Comparison of ENCODE assay signal across 11 cellular contexts in the genomic region with DNA sequence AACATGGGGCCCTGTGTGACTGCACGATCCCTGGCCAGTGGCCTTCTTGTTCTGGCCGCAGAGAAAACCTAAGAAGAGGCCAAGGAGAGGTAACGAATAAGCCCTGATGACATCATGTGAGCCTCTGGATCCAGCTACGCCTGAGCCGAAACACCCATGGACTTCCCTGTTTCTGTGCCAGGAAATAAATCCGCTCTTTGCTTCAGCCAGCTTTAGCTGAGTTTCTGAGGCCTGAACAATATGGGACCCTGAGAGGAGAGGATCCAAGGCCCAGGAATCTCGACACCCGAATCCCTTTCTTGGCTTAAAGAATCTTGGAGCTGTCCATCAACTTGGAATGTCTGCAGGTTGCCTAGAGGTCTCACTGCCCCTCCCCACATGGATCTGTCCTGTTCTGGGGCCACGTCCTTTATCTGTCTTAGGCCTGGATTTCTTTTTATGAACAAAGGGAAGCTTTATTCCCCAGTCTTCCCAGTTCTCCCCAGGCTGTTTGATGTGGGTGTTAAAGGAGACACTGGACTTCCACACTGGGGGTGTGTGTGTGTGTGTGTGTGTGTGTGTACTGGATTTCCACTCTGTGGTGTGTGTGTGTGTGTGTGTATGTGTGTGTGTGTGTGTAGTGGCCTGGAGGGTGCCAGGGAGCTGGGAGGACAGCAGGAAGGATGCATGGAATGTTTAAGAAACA. TPM values are rescaled to one million over a fixed set of nuclear protein-coding genes. Genes with fewer than 3 reads are reported as not detected.
DNase-seq lines count a peak whose midpoint lies in the region; ATAC-seq and TF ChIP-seq lines count a peak whose summit lies in the region.
"Had no signal": no experiment of that assay in that cellular context is flagged by ENCODE, and none has a peak within 500 bp of the region (broad histone marks: within the 10 kb centered on the region; RNA-seq: fewer than 3 reads in every experiment).

No MANE protein-coding gene starts in this region.

- BruUV-seq in Caco-2 (replicated peaks; lab: Mats Ljungman, UMichigan): no TSS peak

- CTCF ChIA-PET in Caco-2 (lab: Charles Lee): interaction anchor here (0.9 to 1.2 kb wide), 2 partner anchors 10 to 136 kb away, joined by 4 to 5 read pairs; partner anchors contain the start of gene SH3GLB2
- CTCF ChIA-PET in activated CD4-positive, alpha-beta T cell treated with anti-CD3 and anti-CD28 coated beads, Interleukin-2, amount 10 ng/mL, durations not matched to agents 7 days and 5 days (lab: Charles Lee): interaction anchor here (1.2 to 3.5 kb wide), 4 partner anchors 10 to 25 kb away, joined by 3 to 26 read pairs (median 8); no protein-coding TSS in a partner anchor

- H4K20me1 ChIP-seq in Karpas-422 (ENCODE audit: insufficient read depth, low read depth, low read length): no peaks in the 10 kb centered on the region

- intact Hi-C loops in Caco-2 (cut with micrococcal nuclease; ENCODE audit: unreplicated experiment): no loop called here
- intact Hi-C loops in left ventricle myocardium inferior (cut with micrococcal nuclease): no loop called here
- intact Hi-C loops in psoas muscle (cut with DNase I): no loop called here

- H3K27me3 ChIP-seq in Caco-2 (replicated peaks; ENCODE audit: control insufficient read depth, insufficient read depth, low read length) (no peaks in the 10 kb centered on the region), left ventricle myocardium inferior (ENCODE audit: low read depth) (no peaks in the 10 kb centered on the region), psoas muscle (ENCODE audit: insufficient read depth in 3 of 3, low read length in 2 of 3) (no peaks in the 10 kb centered on the region), Karpas-422 (ENCODE audit: low read length) (no peaks in the 10 kb centered on the region)

- no peak overlapping the region for H3K4me2 ChIP-seq in Karpas-422 (ENCODE audit: low read depth, low read length, poor library complexity, severe bottlenecking)

- no peak overlapping the region for H3K4me3 Mint-ChIP-seq in Caco-2 (ENCODE audit: unreplicated experiment)
- H3K4me3 Mint-ChIP-seq in activated CD4-positive, alpha-beta T cell treated with anti-CD3 and anti-CD28 coated beads, Interleukin-2, amount 10 ng/mL, durations not matched to agents 7 days and 5 days: no peak overlapping the region
- H3K4me3 Mint-ChIP-seq in activated T-cell treated with anti-CD3 and anti-CD28 coated beads, Interleukin-2, amount 50 U/mL, for 24 hours: no peak overlapping the region

- H3K27ac ChIP-seq in left ventricle myocardium inferior (replicated peaks) (peak overlapping the region; percentile 60), psoas muscle (peak overlapping the region; percentile 36), Karpas-422 (ENCODE audit: low read length) (no peak overlapping the region)

- no peak overlapping the region for H3K9ac ChIP-seq in Karpas-422 (ENCODE audit: low read length)

- H3K36me3 ChIP-seq in Caco-2 (ENCODE audit: control insufficient read depth, insufficient read depth, low read length) (no peaks in the 10 kb centered on the region), left ventricle myocardium inferior (no peaks in the 10 kb centered on the region), psoas muscle (ENCODE audit: insufficient read depth in 1 of 2, low read depth in 1 of 2) (no peaks in the 10 kb centered on the region), Karpas-422 (ENCODE audit: insufficient read depth, low read length) (no peaks in the 10 kb centered on the region; the same call in 1 of the 2 replicates)

- ATAC-seq in psoas muscle: peak; percentile 25 to 66 (median 43)

- no peak overlapping the region for H3K4me3 ChIP-seq in Caco-2 (ENCODE audit: low read depth, low read length)
- no peak overlapping the region for H3K4me3 ChIP-seq in left ventricle myocardium inferior
- H3K4me3 ChIP-seq in psoas muscle: no peak overlapping the region
- no peak overlapping the region for H3K4me3 ChIP-seq in Karpas-422 (ENCODE audit: low read length)

- H3K4me1 ChIP-seq in Caco-2: peaks cover 18% of the 10 kb centered on the region
- peaks cover 23% of the 10 kb centered on the region for H3K4me1 ChIP-seq in left ventricle myocardium inferior
- H3K4me1 ChIP-seq in psoas muscle: peaks cover 25% of the 10 kb centered on the region
- H3K4me1 ChIP-seq in Karpas-422 (ENCODE audit: low read length): peaks cover 3% of the 10 kb centered on the region

- no peaks in the 10 kb centered on the region for H3K79me2 ChIP-seq in Karpas-422 (ENCODE audit: low read length)

- no peak for DNase-seq in Caco-2
- peak; percentile 58 for DNase-seq in astrocyte of the hippocampus (ENCODE audit: low read depth, low spot score)
- no peak for DNase-seq in left ventricle myocardium inferior
- peak in 1 of 2 donors; percentile 49 for DNase-seq in psoas muscle
- no peak for DNase-seq in activated CD4-positive, alpha-beta T cell treated with anti-CD3 and anti-CD28 coated beads, Interleukin-2, amount 10 ng/mL, durations not matched to agents 7 days and 5 days
- no peak for DNase-seq in NAMALWA (ENCODE audit: low spot score)
- no peak for DNase-seq in activated T-cell treated with anti-CD3 and anti-CD28 coated beads, Interleukin-2, amount 50 U/mL, for 24 hours
- DNase-seq in Karpas-422: no peak
- DNase-seq: NCI-H748 treated with DMSO at 0.1 percent for 48 hours; stimulated activated naive CD4-positive, alpha-beta T cell treated with Interleukin-2 at 50 U/mL for 16 hours had no signal

- peaks cover 32% of the 10 kb centered on the region for H3K4me1 Mint-ChIP-seq in Caco-2 (ENCODE audit: low read depth, unreplicated experiment)
- peaks cover 25% of the 10 kb centered on the region for H3K4me1 Mint-ChIP-seq in activated CD4-positive, alpha-beta T cell treated with anti-CD3 and anti-CD28 coated beads, Interleukin-2, amount 10 ng/mL, durations not matched to agents 7 days and 5 days
- H3K4me1 Mint-ChIP-seq in activated T-cell treated with anti-CD3 and anti-CD28 coated beads, Interleukin-2, amount 50 U/mL, for 24 hours (ENCODE audit: low read depth): peaks cover 15% of the 10 kb centered on the region

- TF ChIP-seq CTCF in Caco-2 (IDR thresholded peaks at IDR 0.05; ENCODE audit: insufficient read depth in 1 of 2, low read depth in 1 of 2, low read length in 1 of 2, severe bottlenecking in 1 of 2, unreplicated experiment in 1 of 2) (no peak), left ventricle myocardium inferior (IDR thresholded peaks at IDR 0.05; ENCODE audit: borderline replicate concordance) (no peak), psoas muscle (IDR thresholded peaks at IDR 0.05) (no peak)

- no peaks in the 10 kb centered on the region for H3K36me3 Mint-ChIP-seq in Caco-2 (ENCODE audit: insufficient read depth, unreplicated experiment)
- no peaks in the 10 kb centered on the region for H3K36me3 Mint-ChIP-seq in activated CD4-positive, alpha-beta T cell treated with anti-CD3 and anti-CD28 coated beads, Interleukin-2, amount 10 ng/mL, durations not matched to agents 7 days and 5 days (ENCODE audit: low read depth)
- no peaks in the 10 kb centered on the region for H3K36me3 Mint-ChIP-seq in activated T-cell treated with anti-CD3 and anti-CD28 coated beads, Interleukin-2, amount 50 U/mL, for 24 hours (ENCODE audit: low read depth)

- 25 to 39% (median 26%) methylated on average over 9 of the region's 9 CpGs for WGBS in psoas muscle, 3 donors

- peaks cover 10% of the 10 kb centered on the region for H3K9me3 Mint-ChIP-seq in Caco-2 (ENCODE audit: unreplicated experiment)
- no peaks in the 10 kb centered on the region for H3K9me3 Mint-ChIP-seq in activated CD4-positive, alpha-beta T cell treated with anti-CD3 and anti-CD28 coated beads, Interleukin-2, amount 10 ng/mL, durations not matched to agents 7 days and 5 days
- no peaks in the 10 kb centered on the region for H3K9me3 Mint-ChIP-seq in activated T-cell treated with anti-CD3 and anti-CD28 coated beads, Interleukin-2, amount 50 U/mL, for 24 hours
- H3K9me3 Mint-ChIP-seq: activated T-helper 2 cell treated with anti-CD3 and anti-CD28 coated beads, Interferon-gamma antibody, Interleukin-2, Interleukin-4, amounts not matched to agents 10 μg/mL and 5 μg/mL and 100 μg/mL, durations not matched to agents 14 hours and 24 hours and 36 hours had no signal

- POLR2A ChIA-PET in Caco-2 (lab: Charles Lee): no interaction called here
- POLR2A ChIA-PET in activated CD4-positive, alpha-beta T cell treated with anti-CD3 and anti-CD28 coated beads, Interleukin-2, amount 10 ng/mL, durations not matched to agents 7 days and 5 days (lab: Charles Lee): no interaction called here

- no peak overlapping the region for H2AFZ ChIP-seq in Karpas-422 (ENCODE audit: low read length)

- no peaks in the 10 kb centered on the region for H3K9me2 ChIP-seq in Karpas-422 (replicated peaks; ENCODE audit: insufficient read depth, low read length)

- no peaks in the 10 kb centered on the region for H3K27me3 Mint-ChIP-seq in Caco-2 (ENCODE audit: insufficient read depth, unreplicated experiment)
- H3K27me3 Mint-ChIP-seq in activated CD4-positive, alpha-beta T cell treated with anti-CD3 and anti-CD28 coated beads, Interleukin-2, amount 10 ng/mL, durations not matched to agents 7 days and 5 days: no peaks in the 10 kb centered on the region
- no peaks in the 10 kb centered on the region for H3K27me3 Mint-ChIP-seq in activated T-cell treated with anti-CD3 and anti-CD28 coated beads, Interleukin-2, amount 50 U/mL, for 24 hours

- peak overlapping the region; percentile 59 for H3K27ac Mint-ChIP-seq in Caco-2 (ENCODE audit: unreplicated experiment)
- no peak overlapping the region for H3K27ac Mint-ChIP-seq in activated CD4-positive, alpha-beta T cell treated with anti-CD3 and anti-CD28 coated beads, Interleukin-2, amount 10 ng/mL, durations not matched to agents 7 days and 5 days
- H3K27ac Mint-ChIP-seq in activated T-cell treated with anti-CD3 and anti-CD28 coated beads, Interleukin-2, amount 50 U/mL, for 24 hours: no peak overlapping the region
- H3K27ac Mint-ChIP-seq: activated T-helper 2 cell treated with anti-CD3 and anti-CD28 coated beads, Interferon-gamma antibody, Interleukin-2, Interleukin-4, amounts not matched to agents 10 μg/mL and 5 μg/mL and 100 μg/mL, durations not matched to agents 14 hours and 24 hours and 36 hours had no signal

- H3K9me3 ChIP-seq in Caco-2 (no peaks in the 10 kb centered on the region), left ventricle myocardium inferior (replicated peaks) (no peaks in the 10 kb centered on the region), psoas muscle (no peaks in the 10 kb centered on the region), Karpas-422 (ENCODE audit: low read length) (no peaks in the 10 kb centered on the region)

RNA-seq across cellular contexts. Expression of gene IER5L, which starts 13.7 kb away (rescaled TPM):
- 3.9 and 4.1 TPM in 2 replicates for total RNA-seq in Caco-2 (2022)
- 3.8 TPM for total RNA-seq in left ventricle myocardium inferior
- 1 to 10 TPM; 1.7 to 4.5 (median 3.4) TPM for total RNA-seq in psoas muscle
- 1 to 10 TPM; 1.4 to 8.3 (median 3.0) TPM for polyA plus RNA-seq in psoas muscle
- 1 to 10 TPM; 1.8 to 2.3 TPM for total RNA-seq in activated CD4-positive, alpha-beta T cell treated with anti-CD3 and anti-CD28 coated beads, Interleukin-2, amount 10 ng/mL, durations not matched to agents 7 days and 5 days
- 0.48 and 2.3 TPM in 2 replicates for total RNA-seq in Karpas-422 (2014; rRNA removed; shearing (Covaris generic); ENCODE audit: low replicate concordance)

RNA-seq across cellular contexts. Expression of gene PTPA, which starts 53.2 kb away (rescaled TPM):
- total RNA-seq in Caco-2 (2022) (100 and 107 TPM in 2 replicates), left ventricle myocardium inferior (162 TPM), psoas muscle (100 to 1,000 TPM in 2 of 4 donors, 10 to 100 TPM in 2; 95.1 to 110 (median 102) TPM)
- 100 to 1,000 TPM in 1 of 3 donors, 10 to 100 TPM in 2; 54.1 to 109 (median 83.1) TPM for polyA plus RNA-seq in psoas muscle
- 100 to 1,000 TPM in 1 of 2 experiments, 10 to 100 TPM in 1; 96.4 to 111 TPM for total RNA-seq in activated CD4-positive, alpha-beta T cell treated with anti-CD3 and anti-CD28 coated beads, Interleukin-2, amount 10 ng/mL, durations not matched to agents 7 days and 5 days
- 62.7 and 98.6 TPM in 2 replicates for total RNA-seq in Karpas-422 (2014; rRNA removed; shearing (Covaris generic); ENCODE audit: low replicate concordance)

RNA-seq across cellular contexts. Expression of gene CRAT, which starts 53.8 kb away (rescaled TPM):
- total RNA-seq in Caco-2 (2022): 16.2 and 20.7 TPM in 2 replicates
- total RNA-seq in left ventricle myocardium inferior: 85.3 TPM
- 100 to 1,000 TPM; 123 to 229 (median 164) TPM for total RNA-seq in psoas muscle
- 100 to 1,000 TPM in 2 of 3 donors, 10 to 100 TPM in 1; 88.7 to 106 (median 100) TPM for polyA plus RNA-seq in psoas muscle
- 10 to 100 TPM; 20.4 to 25.2 TPM for total RNA-seq in activated CD4-positive, alpha-beta T cell treated with anti-CD3 and anti-CD28 coated beads, Interleukin-2, amount 10 ng/mL, durations not matched to agents 7 days and 5 days
- total RNA-seq in Karpas-422 (2014; rRNA removed; shearing (Covaris generic); ENCODE audit: low replicate concordance): not detected in 2 replicates

Comparison
In these comparisons a context has a peak if more than half of its experiments do, and no peak if none do; other contexts are left out.
1. RNA of gene CRAT, which starts 53.8 kb away (total RNA-seq): 123 to 229 TPM in psoas muscle, 85.3 TPM in left ventricle myocardium inferior (single experiment), 20.4 to 25.2 TPM in activated CD4-positive, alpha-beta T cell treated with anti-CD3 and anti-CD28 coated beads, Interleukin-2, amount 10 ng/mL, durations not matched to agents 7 days and 5 days and 16.2 to 20.7 TPM in Caco-2; not detected in Karpas-422; every median in the first group is over 10 times any median in the second.